In the genomic region with DNA sequence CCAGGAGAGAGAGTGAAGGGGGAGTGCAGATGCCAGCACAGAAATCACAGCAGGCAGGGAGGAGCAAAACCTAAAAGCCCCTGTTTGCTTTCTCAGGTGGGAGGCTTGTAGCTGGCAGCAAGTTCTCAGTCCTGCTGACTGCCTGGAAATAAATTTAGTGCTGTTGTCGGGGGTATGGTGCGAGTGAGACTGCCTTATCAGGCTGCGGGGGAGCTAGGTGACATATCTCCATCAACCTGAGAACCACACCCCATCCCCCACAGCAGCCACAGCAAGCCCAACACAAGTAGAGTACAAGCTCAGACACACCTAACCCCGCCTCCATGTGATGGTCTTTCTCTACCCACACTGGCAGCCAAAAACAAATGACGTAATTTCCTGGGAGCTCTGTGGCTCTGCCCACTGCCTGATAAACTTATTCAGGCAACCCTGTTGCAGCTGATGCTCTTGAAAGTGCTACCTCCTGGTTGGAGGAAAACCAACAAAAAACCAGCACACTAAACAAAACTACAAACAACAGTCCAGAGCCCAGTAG, we compare ENCODE assay signal across 1 cellular context.
A peak's percentile ranks its signal among the peaks of the same experiment; 100 is the strongest.
TF ChIP-seq lines count a peak whose summit lies in the region.

No MANE protein-coding gene starts in this region.

TF ChIP-seq in GM12878, 131 proteins besides CTCF, POLR2A, EP300 and RAD21:
- TF ChIP-seq ZBTB40 (IDR thresholded peaks at IDR 0.05; ENCODE audit: borderline replicate concordance): no peak
- peak; percentile 46; the same call in 1 of the 2 replicates for TF ChIP-seq ATF7 (IDR thresholded peaks at IDR 0.05; ENCODE audit: low read depth)
- no peak for TF ChIP-seq HCFC1 (IDR thresholded peaks at IDR 0.05; ENCODE audit: low read length)
